8 cellular contexts compared by ENCODE assay signal in the genomic region with DNA sequence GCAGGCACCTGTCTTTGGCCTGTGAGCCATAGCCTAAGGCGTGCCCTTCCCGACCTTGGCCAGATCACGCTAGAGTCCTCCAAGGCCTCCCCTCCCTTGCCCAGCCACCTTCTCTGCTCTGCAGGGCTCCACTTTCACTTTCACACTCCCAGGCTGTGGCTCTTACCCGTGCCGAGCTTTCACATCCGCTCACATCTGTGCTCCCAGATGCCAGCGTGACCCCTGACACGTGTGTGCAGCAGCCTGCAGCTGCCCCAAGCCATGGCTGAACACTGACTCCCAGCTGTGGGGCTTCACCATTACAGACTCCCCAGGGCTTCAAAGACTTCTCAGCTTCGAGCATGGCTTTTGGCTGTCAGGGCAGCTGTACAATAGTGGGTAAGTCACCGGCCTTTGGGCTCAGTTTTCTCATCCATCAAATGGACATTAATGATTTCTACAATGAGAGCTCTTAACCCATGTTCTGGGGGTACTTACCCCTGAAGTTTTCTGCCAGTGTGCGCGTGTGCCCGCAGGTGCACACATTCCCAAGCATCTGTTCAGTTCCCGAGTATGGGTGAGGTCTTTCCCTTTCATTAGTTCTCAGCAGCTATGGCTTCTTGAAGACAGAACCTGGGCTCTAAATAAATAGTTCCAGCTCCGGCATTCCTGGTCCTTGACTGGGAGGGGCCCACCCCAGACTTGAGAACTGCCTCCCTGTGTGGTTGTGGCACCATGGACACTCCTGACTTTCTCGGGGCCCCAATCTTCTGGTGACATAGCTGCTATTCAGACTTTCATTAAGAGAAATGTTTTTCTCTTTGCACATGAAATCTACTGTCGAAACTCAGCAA.
DNase-seq lines count a peak whose midpoint lies in the region; ATAC-seq and TF ChIP-seq lines count a peak whose summit lies in the region.

No MANE protein-coding gene starts in this region.

- no peaks in the 10 kb centered on the region for H3K27me3 ChIP-seq in smooth muscle cell (ENCODE audit: low read depth)

- intact Hi-C loops in OCI-LY7 (cut with micrococcal nuclease; ENCODE audit: unreplicated experiment) (loop anchor here (1.0 to 10.0 kb wide), 6 partner anchors 61 to 307 kb away; a partner anchor contains a TSS), cardiac septum (cut with DNase I) (loop anchor here (10.0 kb wide), 1 partner anchor 307 kb away; a partner anchor contains a TSS)

- peak overlapping the region; percentile 12; the same call in 1 of the 2 replicates for H2AFZ ChIP-seq in OCI-LY7 (ENCODE audit: low read length)
- H2AFZ ChIP-seq in smooth muscle cell (ENCODE audit: low read depth) = no peak overlapping the region

- in situ Hi-C loops in GM13977 (cut with MboI; ENCODE audit: low pct_unique_long_range_greater_than_20kb, low sequenced_read_pairs, unreplicated experiment) = no loop called here

- CTCF ChIA-PET in OCI-LY7 (lab: Charles Lee; ENCODE audit: unreplicated experiment) = interaction anchor here (0.6 to 2.3 kb wide), 14 partner anchors 9 to 270 kb away, joined by 3 to 18 read pairs (median 6); a partner anchor contains a TSS

- no peaks in the 10 kb centered on the region for H4K20me1 ChIP-seq in OCI-LY7 (ENCODE audit: insufficient read depth, low read length)
- H4K20me1 ChIP-seq in smooth muscle cell (ENCODE audit: low read depth) = no peaks in the 10 kb centered on the region

- peak overlapping the region; percentile 77 for H3K4me2 ChIP-seq in OCI-LY7 (ENCODE audit: low read length)
- H3K4me2 ChIP-seq in smooth muscle cell = no peak overlapping the region

- H3K79me2 ChIP-seq in OCI-LY7 (ENCODE audit: insufficient read depth, low read depth, low read length) (no peaks in the 10 kb centered on the region), smooth muscle cell (ENCODE audit: low read depth) (no peaks in the 10 kb centered on the region)

- peaks cover 20% of the 10 kb centered on the region for H3F3A ChIP-seq in smooth muscle cell (ENCODE audit: low read depth)

- no peaks in the 10 kb centered on the region for H3K9me2 ChIP-seq in OCI-LY7 (ENCODE audit: insufficient read depth, low read length)

- no peak overlapping the region for H3K9ac ChIP-seq in smooth muscle cell (ENCODE audit: low read depth)

- ATAC-seq in HG02610 (IDR thresholded peaks at IDR 0.05; ENCODE audit: unreplicated experiment) = peak; percentile 82

- 86% methylated on average over 17 of the region's 17 CpGs for WGBS in smooth muscle cell (ENCODE audit: low lambda C conversion rate)

- H3K9me3 ChIP-seq in OCI-LY7 (ENCODE audit: low read length) (no peaks in the 10 kb centered on the region), smooth muscle cell (replicated peaks; ENCODE audit: low read depth) (no peaks in the 10 kb centered on the region)

- BruUV-seq in OCI-LY7 (replicated peaks; lab: Mats Ljungman, UMichigan) = no TSS peak

- DNase-seq in GM13977 (ENCODE audit: low spot score) (peak; percentile 88), OCI-LY7 (ENCODE audit: low spot score) (peak; percentile 99), cardiac septum (ENCODE audit: low spot score) (peak; percentile 89), smooth muscle cell (lab: John Stamatoyannopoulos, UW; ENCODE audit: unreplicated experiment) (no peak), NCI-H1436 (lab: John Stamatoyannopoulos, UW) (no peak), SK-N-DZ (ENCODE audit: low spot score) (no peak)
- DNase-seq in activated gamma-delta T cell treated with anti-CD3 and anti-CD28 coated beads, Interleukin-2, amount 50 U/mL, for 16 hours (ENCODE audit: low read depth) = peak; percentile 63

- peak; percentile 63 for TF ChIP-seq CTCF in GM13977 (IDR thresholded peaks at IDR 0.05; ENCODE audit: extremely low read depth, insufficient read depth, missing control alignments)
- TF ChIP-seq CTCF in OCI-LY7 (conservative IDR thresholded peaks at IDR 0.05; ENCODE audit: low read length) = peak; percentile 86
- TF ChIP-seq CTCF in smooth muscle cell (IDR thresholded peaks at IDR 0.05; ENCODE audit: borderline replicate concordance, insufficient read depth, poor library complexity, severe bottlenecking) = no peak

- peaks cover 65% of the 10 kb centered on the region for H3K4me1 ChIP-seq in OCI-LY7 (ENCODE audit: insufficient read depth, low read length, poor library complexity, severe bottlenecking)
- H3K4me1 ChIP-seq in smooth muscle cell (ENCODE audit: low read depth) = peaks cover 12% of the 10 kb centered on the region

- H3K36me3 ChIP-seq in OCI-LY7 (ENCODE audit: insufficient read depth, low read length) (peaks cover 19% of the 10 kb centered on the region), smooth muscle cell (ENCODE audit: low read depth) (no peaks in the 10 kb centered on the region)

- POLR2A ChIA-PET in OCI-LY7 (lab: Charles Lee) = interaction anchor here (0.5 to 6.1 kb wide), 18 partner anchors 8 to 306 kb away, joined by 3 to 61 read pairs (median 5); a partner anchor contains a TSS

- H3K27ac ChIP-seq in OCI-LY7 (ENCODE audit: low read depth, low read length, poor library complexity, severe bottlenecking) (peak overlapping the region; percentile 96), smooth muscle cell (ENCODE audit: low read depth) (peak overlapping the region; percentile 6)

- H3K4me3 ChIP-seq in OCI-LY7 (ENCODE audit: low read depth, low read length, poor library complexity, severe bottlenecking) (peak overlapping the region; percentile 50), smooth muscle cell (no peak overlapping the region)

Comparison
In these comparisons a context has a peak if more than half of its experiments do, and no peak if none do; other contexts are left out.
1. DNase-seq: peak in GM13977 (single experiment), OCI-LY7 (single experiment), activated gamma-delta T cell treated with anti-CD3 and anti-CD28 coated beads, Interleukin-2, amount 50 U/mL, for 16 hours (single experiment) and cardiac septum (single experiment); none in smooth muscle cell (single experiment), NCI-H1436 (single experiment) and SK-N-DZ (single experiment).